8 cellular contexts compared by ENCODE assay signal in the genomic region with DNA sequence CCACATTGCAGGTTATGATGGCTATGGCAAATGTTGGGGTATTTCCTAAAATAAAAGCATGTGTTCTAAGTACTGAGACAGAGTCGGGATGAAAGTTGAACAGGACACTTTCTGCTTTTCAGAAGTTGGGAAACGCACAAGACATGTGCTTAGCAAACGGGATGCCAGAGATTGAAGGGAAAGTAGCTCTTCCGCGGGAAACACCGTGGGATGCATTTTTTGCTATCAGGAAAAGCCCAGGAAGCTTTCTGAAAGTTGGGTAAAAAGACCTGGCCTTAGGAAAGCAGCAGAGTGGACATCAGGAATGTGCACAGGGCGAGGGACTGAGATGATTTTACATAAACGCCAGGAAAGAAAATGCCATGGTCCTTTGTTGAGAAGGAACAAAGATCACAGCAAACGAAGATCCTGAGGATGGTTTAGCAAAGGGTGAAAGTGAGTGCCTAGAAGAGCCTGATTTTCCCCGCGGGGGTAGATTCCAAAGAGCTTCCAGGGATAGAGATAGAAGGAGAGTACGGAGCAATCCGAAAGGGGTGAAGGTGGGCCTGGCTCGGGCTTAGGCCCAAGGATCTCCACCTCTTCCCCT. TPM values are rescaled to one million over a fixed set of nuclear protein-coding genes. Genes with fewer than 3 reads are reported as not detected.
A peak's percentile ranks its signal among the peaks of the same experiment; 100 is the strongest.
DNase-seq lines count a peak whose midpoint lies in the region; ATAC-seq and TF ChIP-seq lines count a peak whose summit lies in the region.

No MANE protein-coding gene starts in this region.

- H3K4me3 Mint-ChIP-seq in CD14-positive monocyte (peak overlapping the region; percentile 76 to 88), nephron (peak overlapping the region; percentile 91 to 96 (median 91))

- H3K9ac ChIP-seq in duodenal mucosa (ENCODE audit: low read depth in 1 of 2, low read length in 2 of 2), result peak overlapping the region; percentile 52 to 66

- H3K4me3 ChIP-seq in LNCaP clone FGC (ENCODE audit: low read depth, low read length) (peak overlapping the region; percentile 85), duodenal mucosa (ENCODE audit: low read depth in 1 of 2, low read length in 2 of 2) (peak overlapping the region; percentile 69 to 91)

- peaks cover 0 to 7% of the 10 kb centered on the region in 2 donors for H3K36me3 ChIP-seq in duodenal mucosa (ENCODE audit: control insufficient read depth in 1 of 2, insufficient read depth in 2 of 2, low read length in 2 of 2)

- peaks cover 24 to 25% of the 10 kb centered on the region in 2 donors for H3K4me1 ChIP-seq in duodenal mucosa (ENCODE audit: control insufficient read depth in 1 of 2, insufficient read depth in 2 of 2, low read length in 2 of 2)

- H3K27ac ChIP-seq in duodenal mucosa (ENCODE audit: low read depth, low read length), result no peak overlapping the region

- no peaks in the 10 kb centered on the region for H3K27me3 Mint-ChIP-seq in CD14-positive monocyte (ENCODE audit: low read depth in 3 of 3)
- H3K27me3 Mint-ChIP-seq in nephron (ENCODE audit: low read depth), result no peaks in the 10 kb centered on the region

- peaks cover 15% of the 10 kb centered on the region for H3K4me1 Mint-ChIP-seq in CD14-positive monocyte
- peaks cover 10% of the 10 kb centered on the region for H3K4me1 Mint-ChIP-seq in nephron

- H3K27me3 ChIP-seq in duodenal mucosa (ENCODE audit: control insufficient read depth in 1 of 2, insufficient read depth in 2 of 2, low read length in 2 of 2), result no peaks in the 10 kb centered on the region

- H3K9me3 Mint-ChIP-seq in CD14-positive monocyte (no peaks in the 10 kb centered on the region), nephron (no peaks in the 10 kb centered on the region)

- no peak for DNase-seq in CD14-positive monocyte (ENCODE audit: low spot score)
- DNase-seq in LNCaP clone FGC (ENCODE audit: low read depth), result no peak
- no peak for DNase-seq in cerebellar cortex (ENCODE audit: low spot score)
- DNase-seq in NCI-H1436 treated with DMSO at 0.1 percent for 48 hours (lab: John Stamatoyannopoulos, UW), result no peak

- H3K27ac Mint-ChIP-seq in CD14-positive monocyte (peak overlapping the region in 2 of 7 donors; percentile 4 to 65), nephron (peak overlapping the region; percentile 56 to 87 (median 75))

- intact Hi-C loops in CD14-positive monocyte (cut with micrococcal nuclease), result loop anchor here (5.0 to 10.0 kb wide), 2 partner anchors 55 to 258 kb away; partner anchors contain the start of genes ATRIP (in 1 of the 2), CCDC51 (in 1 of the 2), TMA7 (in 1 of the 2) and ZNF589 (in 1 of the 2)

- TF ChIP-seq CTCF in CD14-positive monocyte (IDR thresholded peaks at IDR 0.05) (no peak), LNCaP clone FGC (IDR thresholded peaks at IDR 0.05; ENCODE audit: control insufficient read depth, extremely low read depth, insufficient read depth) (no peak), nephron (IDR thresholded peaks at IDR 0.05; ENCODE audit: unreplicated experiment in 3 of 3) (no peak)

- H3K36me3 Mint-ChIP-seq in CD14-positive monocyte (peaks cover 9 to 25% of the 10 kb centered on the region in 2 donors), nephron (ENCODE audit: low read depth) (peaks cover 26% of the 10 kb centered on the region)

- H3K9me3 ChIP-seq in duodenal mucosa (ENCODE audit: control insufficient read depth in 1 of 2, low read length in 2 of 2), result no peaks in the 10 kb centered on the region

- ATAC-seq in HG03457 (IDR thresholded peaks at IDR 0.05; ENCODE audit: unreplicated experiment) (no peak), HG02798 (IDR thresholded peaks at IDR 0.05; ENCODE audit: poor library complexity, unreplicated experiment) (no peak)

RNA-seq across cellular contexts. Expression of gene CDC25A, which starts 1.1 kb away (rescaled TPM):
- polyA plus RNA-seq in CD14-positive monocyte, result under 1 TPM in 1 of 2 donors, not detected in 1; 0.39 TPM

RNA-seq across cellular contexts. Expression of gene CAMP, which starts 36.2 kb away (rescaled TPM):
- 1 to 10 TPM; 3.4 to 5.1 TPM for polyA plus RNA-seq in CD14-positive monocyte

RNA-seq across cellular contexts. Expression of gene ZNF589, which starts 53.8 kb away (rescaled TPM):
- 1 to 10 TPM; 1.6 TPM for polyA plus RNA-seq in CD14-positive monocyte
